Comparison of ENCODE assay signal across 28 cellular contexts in genomic region chr1:163142152-163142551, GRCh38.
"Had no signal": no experiment of that assay in that cellular context is flagged by ENCODE, and none has a peak within 500 bp of the region (broad histone marks: within the 10 kb centered on the region; RNA-seq: fewer than 3 reads in every experiment).

No MANE protein-coding gene starts in this region.

- DNase-seq: colonic mucosa; cortex of kidney; dermis blood vessel endothelial cell; dorsolateral prefrontal cortex; effector CD4-positive, alpha-beta T cell; effector CD8-positive, alpha-beta T cell; effector memory CD4-positive, alpha-beta T cell; effector memory CD8-positive, alpha-beta T cell; endodermal cell; erythroblast; esophagus squamous epithelium; foreskin fibroblast; foreskin keratinocyte; foreskin melanocyte; gastrocnemius medialis; glutamatergic neuron; head of caudate nucleus; heart left ventricle; heart right ventricle had no signal

- H2AFZ ChIP-seq: hepatocyte had no signal

- H3K9me3 ChIP-seq: colonic mucosa, esophagus muscularis mucosa, esophagus squamous epithelium, gastrocnemius medialis, gastroesophageal sphincter, heart left ventricle had no signal

- H3K27me3 ChIP-seq: colonic mucosa, dorsolateral prefrontal cortex, esophagus muscularis mucosa, esophagus squamous epithelium, foreskin keratinocyte, gastrocnemius medialis, gastroesophageal sphincter, heart left ventricle, heart right ventricle, hepatocyte had no signal

- H3K79me2 ChIP-seq: hepatocyte had no signal

- H3K4me1 ChIP-seq: colonic mucosa, esophagus muscularis mucosa, esophagus squamous epithelium, foreskin keratinocyte, gastrocnemius medialis had no signal

- H3K36me3 ChIP-seq: colonic mucosa, esophagus muscularis mucosa, esophagus squamous epithelium, gastrocnemius medialis, gastroesophageal sphincter, heart right ventricle had no signal

- H3K4me2 ChIP-seq: hepatocyte had no signal

- H3K27ac ChIP-seq: colonic mucosa, coronary artery, dorsolateral prefrontal cortex, epithelial cell of prostate, esophagus muscularis mucosa, esophagus squamous epithelium, foreskin keratinocyte, gastrocnemius medialis, gastroesophageal sphincter, heart left ventricle, heart right ventricle, hepatocyte had no signal

- FAIRE-seq: endometrium, endothelial cell of umbilical vein, frontal cortex had no signal

- ATAC-seq: effector memory CD8-positive, alpha-beta T cell; esophagus mucosa; foreskin keratinocyte; gastrocnemius medialis; gastroesophageal sphincter; heart left ventricle; heart right ventricle had no signal

- H3K4me3 ChIP-seq: colonic mucosa, coronary artery, dorsolateral prefrontal cortex, esophagus muscularis mucosa, esophagus squamous epithelium, gastrocnemius medialis, gastroesophageal sphincter, heart left ventricle, heart right ventricle, hepatocyte had no signal
